In genomic region chr15:89211678-89212170, GRCh38 we compare ENCODE assay signal across 28 cellular contexts. TPM values are rescaled to one million over a fixed set of nuclear protein-coding genes. Genes with fewer than 3 reads are reported as not detected.
"Had no signal": no experiment of that assay in that cellular context is flagged by ENCODE, and none has a peak within 500 bp of the region (broad histone marks: within the 10 kb centered on the region; RNA-seq: fewer than 3 reads in every experiment).

No MANE protein-coding gene starts in this region.

- DNase-seq: activated B cell treated with CpG ODN at 0.5 μM for 24 hours; activated CD4-positive, alpha-beta T cell treated with anti-CD3 and anti-CD28 coated beads for 1 hour; activated CD4-positive, alpha-beta T cell treated with anti-CD3 and anti-CD28 coated beads, Interleukin-2, amount 10 ng/mL, durations not matched to agents 24 days and 14 days; activated CD4-positive, alpha-beta T cell treated with anti-CD3 and anti-CD28 coated beads, Interleukin-2, amount 50 U/mL, for 48 hours; activated CD8-positive, alpha-beta memory T cell treated with anti-CD3 and anti-CD28 coated beads for 24 hours; activated effector memory CD4-positive, alpha-beta T cell treated with anti-CD3 and anti-CD28 coated beads, Interleukin-2, amount 50 U/mL, for 16 hours; activated naive CD4-positive, alpha-beta T cell treated with Interleukin-2 at 50 U/mL for 16 hours; activated T-cell treated with anti-CD3 and anti-CD28 coated beads, Interleukin-2, amount 50 U/mL, for 4 hours; brain microvascular endothelial cell; cerebellar nuclear complex; Karpas-422; MM.1S; NCI-H1092 treated with DMSO at 0.1 percent for 48 hours; NCI-H1436; NCI-H1694 treated with DMSO at 0.1 percent for 48 hours; NCI-H2029 treated with DMSO at 0.1 percent for 48 hours; NCI-H510A treated with DMSO at 0.1 percent for 48 hours; NCI-H69; NK-92 treated with Interleukin-12 subunit alpha and Interleukin-12 subunit beta, amount 100 ng/mL, for 24 hours; PC-9; SJCRH30; SK-N-SH; T-helper 17 cell; T-helper 9 cell had no signal

- H3K27ac ChIP-seq: brain microvascular endothelial cell, cardiac muscle cell, PC-9, SJCRH30 had no signal

- H3K27ac Mint-ChIP-seq: activated B cell treated with CpG ODN at 0.5 μM for 24 hours; activated CD4-positive, alpha-beta T cell treated with anti-CD3 and anti-CD28 coated beads, Interleukin-2, amount 10 ng/mL, durations not matched to agents 24 days and 14 days; activated naive CD8-positive, alpha-beta T cell; T-helper 17 cell had no signal

- H3K36me3 Mint-ChIP-seq: activated naive CD8-positive, alpha-beta T cell had no signal

- FAIRE-seq: TTC549 had no signal

- H3K9me3 Mint-ChIP-seq: activated B cell treated with CpG ODN at 0.5 μM for 24 hours; activated CD4-positive, alpha-beta T cell treated with anti-CD3 and anti-CD28 coated beads, Interleukin-2, amount 10 ng/mL, durations not matched to agents 24 days and 14 days; activated T-cell treated with anti-CD3 and anti-CD28 coated beads, Interleukin-2, amount 50 U/mL, for 4 hours had no signal

- H3K36me3 ChIP-seq: brain microvascular endothelial cell, cardiac muscle cell, SJCRH30 had no signal

- H2AFZ ChIP-seq: PC-9 had no signal

- H3K4me3 Mint-ChIP-seq: activated B cell treated with CpG ODN at 0.5 μM for 24 hours; activated CD4-positive, alpha-beta T cell treated with anti-CD3 and anti-CD28 coated beads, Interleukin-2, amount 10 ng/mL, durations not matched to agents 24 days and 14 days; activated naive CD8-positive, alpha-beta T cell; activated T-cell treated with anti-CD3 and anti-CD28 coated beads, Interleukin-2, amount 50 U/mL, for 4 hours; T-helper 17 cell had no signal

- H3K9ac ChIP-seq: SK-N-SH had no signal

- H3K4me3 ChIP-seq: cardiac muscle cell, PC-9, SJCRH30 had no signal

- H3K27me3 ChIP-seq: brain microvascular endothelial cell, cardiac muscle cell, SJCRH30 had no signal

- ATAC-seq: activated T-cell treated with anti-CD3 and anti-CD28 coated beads, Interleukin-2, amount 50 U/mL, for 4 hours; T-helper 17 cell had no signal

- H3K27me3 Mint-ChIP-seq: activated naive CD8-positive, alpha-beta T cell had no signal

- H3K4me2 ChIP-seq: PC-9, SK-N-SH had no signal

- H3K9me3 ChIP-seq: SJCRH30, SK-N-SH had no signal

- H3K4me1 ChIP-seq: SJCRH30 had no signal

RNA-seq across cellular contexts. Expression of gene RLBP1, which starts 9.7 kb away (rescaled TPM):
- total RNA-seq: activated B cell treated with CpG ODN at 0.5 μM for 24 hours; activated CD4-positive, alpha-beta T cell treated with anti-CD3 and anti-CD28 coated beads, Interleukin-2, amount 10 ng/mL, durations not matched to agents 24 days and 14 days; activated T-cell treated with anti-CD3 and anti-CD28 coated beads, Interleukin-2, amount 50 U/mL, for 4 hours; cardiac muscle cell; PC-9; SJCRH30; T-helper 17 cell had no signal
- polyA plus RNA-seq: adipose tissue, SK-N-SH had no signal
